ENCODE assay signal across 8 cellular contexts in genomic region chr12:26937863-26938659, GRCh38. TPM values are rescaled to one million over a fixed set of nuclear protein-coding genes. Genes with fewer than 3 reads are reported as not detected.
DNase-seq lines count a peak whose midpoint lies in the region; ATAC-seq, FAIRE-seq and TF ChIP-seq lines count a peak whose summit lies in the region.

TSS of gene FGFR1OP2 (plus strand) at chr12:26938470. CDS start at chr12:26954159, 15,689 bp downstream.
A gene with protein sequence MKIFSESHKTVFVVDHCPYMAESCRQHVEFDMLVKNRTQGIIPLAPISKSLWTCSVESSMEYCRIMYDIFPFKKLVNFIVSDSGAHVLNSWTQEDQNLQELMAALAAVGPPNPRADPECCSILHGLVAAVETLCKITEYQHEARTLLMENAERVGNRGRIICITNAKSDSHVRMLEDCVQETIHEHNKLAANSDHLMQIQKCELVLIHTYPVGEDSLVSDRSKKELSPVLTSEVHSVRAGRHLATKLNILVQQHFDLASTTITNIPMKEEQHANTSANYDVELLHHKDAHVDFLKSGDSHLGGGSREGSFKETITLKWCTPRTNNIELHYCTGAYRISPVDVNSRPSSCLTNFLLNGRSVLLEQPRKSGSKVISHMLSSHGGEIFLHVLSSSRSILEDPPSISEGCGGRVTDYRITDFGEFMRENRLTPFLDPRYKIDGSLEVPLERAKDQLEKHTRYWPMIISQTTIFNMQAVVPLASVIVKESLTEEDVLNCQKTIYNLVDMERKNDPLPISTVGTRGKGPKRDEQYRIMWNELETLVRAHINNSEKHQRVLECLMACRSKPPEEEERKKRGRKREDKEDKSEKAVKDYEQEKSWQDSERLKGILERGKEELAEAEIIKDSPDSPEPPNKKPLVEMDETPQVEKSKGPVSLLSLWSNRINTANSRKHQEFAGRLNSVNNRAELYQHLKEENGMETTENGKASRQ (minus strand): TSS chr12:26937981. CDS start chr12:26936803, 1,178 bp downstream.

- H3K4me3 ChIP-seq in HepG2 (replicated peaks in 1 of 3; ENCODE audit: insufficient read depth in 1 of 3, low read depth in 2 of 3, low read length in 3 of 3) = peak within 1 kb of the TSS; percentile 88 to 99 (median 91)

- peak within 1 kb of the TSS; percentile 94 for H3K9ac ChIP-seq in HepG2 (ENCODE audit: insufficient read depth, low read depth, low read length)

- TF ChIP-seq CTCF in C4-2B (conservative IDR thresholded peaks at IDR 0.05) (no peak), HepG2 (CRISPR knock-in tag; IDR thresholded peaks at IDR 0.05) (peak; percentile 17)

- H3K27me3 ChIP-seq in HepG2 (ENCODE audit: control insufficient read depth in 1 of 2, insufficient read depth in 2 of 2, low read length in 2 of 2) = no peaks in the 10 kb centered on the region; a peak in 1 of 5 replicates

- FAIRE-seq in HepG2 (lab: Jason Lieb, UNC) = peak; percentile 89

- CTCF ChIA-PET in HepG2 (lab: Yijun Ruan, JAX; ENCODE audit: low intra/inter-chr PET ratio, low total read pairs) = no interaction called here

- TF ChIP-seq RAD21 in HepG2 (CRISPR knock-in tag; IDR thresholded peaks at IDR 0.05) = 0 out of 2 replicates have a peak, but pooled peaks have one; percentile 19

- H3K36me3 ChIP-seq in HepG2 (replicated peaks in 1 of 2; ENCODE audit: control insufficient read depth in 1 of 2, insufficient read depth in 2 of 2, low read length in 2 of 2) = 0 out of 5 replicates have a peak, but pooled peaks cover 0 to 3% of the 10 kb centered on the region in 2 experiments

- WGBS in HepG2 (ENCODE audit: low lambda C conversion rate) = 2% methylated on average over 21 of the region's 66 CpGs

- TF ChIP-seq EP300 in HepG2 (IDR thresholded peaks at IDR 0.05; ENCODE audit: low read depth in 2 of 2, low read length in 2 of 2) = no peak
- no peak for TF ChIP-seq EP300 in HepG2 (CRISPR knock-in tag; IDR thresholded peaks at IDR 0.05; ENCODE audit: borderline replicate concordance)

- in situ Hi-C loops in HepG2 (cut with HindIII; ENCODE audit: extremely low pct_ligation_motif_present, low pct_unique_long_range_greater_than_20kb) = loop anchor here (5.0 kb wide), 1 partner anchor 74 kb away; the partner anchor contains the start of gene TM7SF3

- H3K4me2 ChIP-seq in HepG2 (ENCODE audit: low read depth, low read length) = peak within 1 kb of the TSS; percentile 90

- POLR2A ChIA-PET in HepG2 (lab: Yijun Ruan, JAX) = no interaction called here

- H3K79me2 ChIP-seq in HepG2 (ENCODE audit: insufficient read depth, low read length) = peaks cover 77% of the 10 kb centered on the region

- H3K9me3 ChIP-seq in HepG2 (ENCODE audit: low read length) = no peaks in the 10 kb centered on the region

- TF ChIP-seq POLR2A in HepG2 (IDR thresholded peaks at IDR 0.05; ENCODE audit: insufficient read depth in 1 of 2, low read depth in 2 of 2, low read length in 2 of 2) = peak; percentile 96 to 97

- peak within 1 kb of the TSS; percentile 39 for H2AFZ ChIP-seq in HepG2 (ENCODE audit: low read length)

- BruUV-seq in HepG2 (replicated peaks; lab: Mats Ljungman, UMichigan) = TSS peak; percentile 75

- DNase-seq in NCI-H774 (lab: John Stamatoyannopoulos, UW) (peak; percentile 99), dermis blood vessel endothelial cell (peak; percentile 99), HepG2 (ENCODE audit: low spot score) (peak; percentile 98)
- DNase-seq in activated CD4-positive, alpha-beta T cell treated with anti-CD3 and anti-CD28 coated beads, Interleukin-2, amount 50 U/mL, for 4 hours = peak; percentile 97
- peak; percentile 96 for DNase-seq in stimulated activated CD4-positive, alpha-beta T cell treated with anti-CD3 and anti-CD28 coated beads, Interleukin-4, amount 100 ng/mL, for 1 hour

- intact Hi-C loops in HepG2 (cut with micrococcal nuclease; ENCODE audit: unreplicated experiment) = loop anchor here (1.0 to 5.0 kb wide), 2 partner anchors 51 to 76 kb away; partner anchors contain the start of gene TM7SF3

- peaks cover 43% of the 10 kb centered on the region for H3K4me1 ChIP-seq in HepG2 (ENCODE audit: insufficient read depth, low read length)

- peak; percentile 83 for ATAC-seq in GM19395 (IDR thresholded peaks at IDR 0.05; ENCODE audit: unreplicated experiment)
- ATAC-seq in HG03565 (IDR thresholded peaks at IDR 0.05; ENCODE audit: unreplicated experiment) = peak; percentile 72
- peak; percentile 97 for ATAC-seq in HepG2

- peaks cover 10% of the 10 kb centered on the region for H4K20me1 ChIP-seq in HepG2 (ENCODE audit: insufficient read depth, low read length)

- H3K27ac ChIP-seq in C4-2B (peak within 1 kb of the TSS; percentile 80), HepG2 (ENCODE audit: extremely low read length, insufficient read depth, low read length) (peak within 1 kb of the TSS; percentile 92)

TF ChIP-seq in HepG2, 621 proteins besides CTCF, POLR2A, EP300 and RAD21 (continues in another document):
- TF ChIP-seq CCDC6 (CRISPR knock-in tag; IDR thresholded peaks at IDR 0.05) (no peak), ZNF329 (CRISPR knock-in tag; IDR thresholded peaks at IDR 0.05; ENCODE audit: low read depth) (0 out of 2 replicates have a peak, but pooled peaks have one; percentile 11), NFRKB (IDR thresholded peaks at IDR 0.05) (no peak), ZNF761 (CRISPR knock-in tag; conservative IDR thresholded peaks at IDR 0.05) (no peak), ZNF556 (CRISPR knock-in tag; IDR thresholded peaks at IDR 0.05; ENCODE audit: borderline replicate concordance) (0 out of 2 replicates have a peak, but pooled peaks have one; percentile 88), ETV6 (CRISPR knock-in tag; conservative IDR thresholded peaks at IDR 0.05) (no peak), ZNF713 (CRISPR knock-in tag; IDR thresholded peaks at IDR 0.05) (no peak), ZNF3 (CRISPR knock-in tag; IDR thresholded peaks at IDR 0.05) (no peak), ZNF678 (CRISPR knock-in tag; IDR thresholded peaks at IDR 0.05) (no peak)
- TF ChIP-seq, protein P1, sequence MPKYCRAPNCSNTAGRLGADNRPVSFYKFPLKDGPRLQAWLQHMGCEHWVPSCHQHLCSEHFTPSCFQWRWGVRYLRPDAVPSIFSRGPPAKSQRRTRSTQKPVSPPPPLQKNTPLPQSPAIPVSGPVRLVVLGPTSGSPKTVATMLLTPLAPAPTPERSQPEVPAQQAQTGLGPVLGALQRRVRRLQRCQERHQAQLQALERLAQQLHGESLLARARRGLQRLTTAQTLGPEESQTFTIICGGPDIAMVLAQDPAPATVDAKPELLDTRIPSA (CRISPR knock-in tag; IDR thresholded peaks at IDR 0.05; ENCODE audit: borderline replicate concordance) = peak; percentile 68; the same call in 1 of the 2 replicates

RNA-seq across cellular contexts. Expression of gene FGFR1OP2, which starts in this region (rescaled TPM):
- total RNA-seq in dermis blood vessel endothelial cell (120 and 132 TPM in 2 replicates), HepG2 (2016; rRNA removed; fragmentation: Illumina TruSeq; extraction: Trizol) (38.1 and 47.3 TPM in 2 replicates)
- total RNA-seq in HepG2 (2016; cell fraction: cytosol; rRNA removed; fragmentation: Illumina TruSeq; extraction: Trizol; ENCODE audit: low read depth) = 74.9 and 87.6 TPM in 2 replicates
- total RNA-seq in HepG2 (2016; cell fraction: insoluble cytoplasmic fraction; rRNA removed; fragmentation: Illumina TruSeq; extraction: Trizol) = 40.6 and 49.8 TPM in 2 replicates
- total RNA-seq in HepG2 (2016; cell fraction: membrane; rRNA removed; fragmentation: Illumina TruSeq; extraction: Trizol) = 69.6 and 77.6 TPM in 2 replicates
- 22.8 and 26.2 TPM in 2 replicates for total RNA-seq in HepG2 (2016; cell fraction: nucleus; rRNA removed; fragmentation: Illumina TruSeq; extraction: Trizol)
- polyA plus RNA-seq in HepG2 (2011; rRNA removed) = 16.7 and 18.3 TPM in 2 replicates
- 12.5 and 15.9 TPM in 2 replicates for polyA plus RNA-seq in HepG2 (2011; cell fraction: cytosol; rRNA removed)
- polyA plus RNA-seq in HepG2 (2011; cell fraction: nucleus; rRNA removed) = 13.7 and 17.5 TPM in 2 replicates
- 24.1 and 27.9 TPM in 2 replicates for polyA plus RNA-seq in HepG2 (2012)
- polyA plus RNA-seq in HepG2 (2016; cell fraction: cytosol; fragmentation: Illumina TruSeq; extraction: Trizol; ENCODE audit: low read depth) = 93.1 and 127 TPM in 2 replicates
- 47.7 and 50.5 TPM in 2 replicates for polyA plus RNA-seq in HepG2 (2016; cell fraction: insoluble cytoplasmic fraction; fragmentation: Illumina TruSeq; extraction: Trizol; ENCODE audit: low read depth)
- polyA plus RNA-seq in HepG2 (2016; cell fraction: membrane; fragmentation: Illumina TruSeq; extraction: Trizol; ENCODE audit: low read depth) = 64.2 and 76.0 TPM in 2 replicates
- polyA plus RNA-seq in HepG2 (2016; cell fraction: nucleus; fragmentation: Illumina TruSeq; extraction: Trizol; ENCODE audit: insufficient read depth, low read depth) = 34.1 and 35.2 TPM in 2 replicates
- 9.1 and 14.6 TPM in 2 replicates for polyA minus RNA-seq in HepG2 (2011; rRNA and poly(A)+ RNA removed; ENCODE audit: low replicate concordance)
- polyA minus RNA-seq in HepG2 (2011; cell fraction: cytosol; rRNA and poly(A)+ RNA removed) = 16.0 and 17.1 TPM in 2 replicates
- 42.7 and 50.1 TPM in 2 replicates for polyA minus RNA-seq in HepG2 (2011; cell fraction: nucleus; rRNA and poly(A)+ RNA removed)

RNA-seq across cellular contexts. Expression of the second gene that starts in this region (rescaled TPM):
- total RNA-seq in dermis blood vessel endothelial cell (31.8 and 42.8 TPM in 2 replicates), HepG2 (2016; rRNA removed; fragmentation: Illumina TruSeq; extraction: Trizol) (43.7 and 62.3 TPM in 2 replicates)
- 15.8 and 15.9 TPM in 2 replicates for total RNA-seq in HepG2 (2016; cell fraction: cytosol; rRNA removed; fragmentation: Illumina TruSeq; extraction: Trizol; ENCODE audit: low read depth)
- total RNA-seq in HepG2 (2016; cell fraction: insoluble cytoplasmic fraction; rRNA removed; fragmentation: Illumina TruSeq; extraction: Trizol) = 47.2 and 64.6 TPM in 2 replicates
- 27.4 and 28.5 TPM in 2 replicates for total RNA-seq in HepG2 (2016; cell fraction: membrane; rRNA removed; fragmentation: Illumina TruSeq; extraction: Trizol)
- total RNA-seq in HepG2 (2016; cell fraction: nucleus; rRNA removed; fragmentation: Illumina TruSeq; extraction: Trizol) = 28.7 and 30.6 TPM in 2 replicates
- 11.4 and 16.3 TPM in 2 replicates for polyA plus RNA-seq in HepG2 (2011; rRNA removed)
- 4.8 and 7.6 TPM in 2 replicates for polyA plus RNA-seq in HepG2 (2011; cell fraction: cytosol; rRNA removed)
- 5.5 and 7.5 TPM in 2 replicates for polyA plus RNA-seq in HepG2 (2011; cell fraction: nucleus; rRNA removed)
- 20.3 and 21.4 TPM in 2 replicates for polyA plus RNA-seq in HepG2 (2012)
- polyA plus RNA-seq in HepG2 (2016; cell fraction: cytosol; fragmentation: Illumina TruSeq; extraction: Trizol; ENCODE audit: low read depth) = 6.9 and 8.4 TPM in 2 replicates
- polyA plus RNA-seq in HepG2 (2016; cell fraction: insoluble cytoplasmic fraction; fragmentation: Illumina TruSeq; extraction: Trizol; ENCODE audit: low read depth) = 56.6 and 67.3 TPM in 2 replicates
- polyA plus RNA-seq in HepG2 (2016; cell fraction: membrane; fragmentation: Illumina TruSeq; extraction: Trizol; ENCODE audit: low read depth) = 19.7 and 20.4 TPM in 2 replicates
- polyA plus RNA-seq in HepG2 (2016; cell fraction: nucleus; fragmentation: Illumina TruSeq; extraction: Trizol; ENCODE audit: insufficient read depth, low read depth) = 33.4 and 38.6 TPM in 2 replicates
- polyA minus RNA-seq in HepG2 (2011; rRNA and poly(A)+ RNA removed; ENCODE audit: low replicate concordance) = 13.8 and 31.5 TPM in 2 replicates
- polyA minus RNA-seq in HepG2 (2011; cell fraction: cytosol; rRNA and poly(A)+ RNA removed) = 21.8 and 31.2 TPM in 2 replicates
- 34.6 TPM in 2 replicates for polyA minus RNA-seq in HepG2 (2011; cell fraction: nucleus; rRNA and poly(A)+ RNA removed)

Comparison
In these comparisons a context has a peak if more than half of its experiments do, and no peak if none do; other contexts are left out.
1. Peak in every context shown above with its lines: DNase-seq, ATAC-seq, H3K4me3 ChIP-seq and H3K27ac ChIP-seq.